Comparison of ENCODE assay signal across 2 cellular contexts in the genomic region with DNA sequence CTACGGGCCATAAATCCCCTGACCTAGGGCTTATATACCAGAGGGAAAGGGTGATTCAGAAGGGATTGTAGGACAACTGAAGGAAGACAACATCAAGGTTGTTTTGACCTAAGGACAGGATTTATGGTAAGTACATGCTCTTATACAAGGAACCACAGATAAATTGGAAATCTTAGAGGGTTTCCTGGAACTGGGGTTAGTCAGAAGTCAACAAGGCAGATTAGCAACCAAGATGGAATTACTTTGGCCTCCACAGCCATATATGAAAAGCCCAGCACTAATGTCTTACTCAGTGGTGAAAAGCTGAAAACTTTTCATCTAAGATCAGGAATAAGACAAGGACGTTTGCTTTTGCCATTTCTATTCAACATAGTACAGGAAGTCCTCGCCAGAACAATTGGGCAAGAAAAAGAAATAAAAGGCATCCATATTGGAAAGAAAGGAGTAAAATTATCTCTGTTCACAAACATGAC.
TF ChIP-seq lines count a peak whose summit lies in the region.

No MANE protein-coding gene starts in this region.

TF ChIP-seq in WTC11, 78 proteins besides CTCF, POLR2A, EP300 and RAD21 (continued from another document):
- no peak for TF ChIP-seq ESRRA (CRISPR knock-in tag; IDR thresholded peaks at IDR 0.05; ENCODE audit: borderline replicate concordance)
- TF ChIP-seq TEAD1 (CRISPR knock-in tag; IDR thresholded peaks at IDR 0.05): no peak
- TF ChIP-seq OVOL2 (CRISPR knock-in tag; IDR thresholded peaks at IDR 0.05; ENCODE audit: borderline replicate concordance): no peak
- no peak for TF ChIP-seq JUN (CRISPR knock-in tag; IDR thresholded peaks at IDR 0.05)
- TF ChIP-seq, protein P1, sequence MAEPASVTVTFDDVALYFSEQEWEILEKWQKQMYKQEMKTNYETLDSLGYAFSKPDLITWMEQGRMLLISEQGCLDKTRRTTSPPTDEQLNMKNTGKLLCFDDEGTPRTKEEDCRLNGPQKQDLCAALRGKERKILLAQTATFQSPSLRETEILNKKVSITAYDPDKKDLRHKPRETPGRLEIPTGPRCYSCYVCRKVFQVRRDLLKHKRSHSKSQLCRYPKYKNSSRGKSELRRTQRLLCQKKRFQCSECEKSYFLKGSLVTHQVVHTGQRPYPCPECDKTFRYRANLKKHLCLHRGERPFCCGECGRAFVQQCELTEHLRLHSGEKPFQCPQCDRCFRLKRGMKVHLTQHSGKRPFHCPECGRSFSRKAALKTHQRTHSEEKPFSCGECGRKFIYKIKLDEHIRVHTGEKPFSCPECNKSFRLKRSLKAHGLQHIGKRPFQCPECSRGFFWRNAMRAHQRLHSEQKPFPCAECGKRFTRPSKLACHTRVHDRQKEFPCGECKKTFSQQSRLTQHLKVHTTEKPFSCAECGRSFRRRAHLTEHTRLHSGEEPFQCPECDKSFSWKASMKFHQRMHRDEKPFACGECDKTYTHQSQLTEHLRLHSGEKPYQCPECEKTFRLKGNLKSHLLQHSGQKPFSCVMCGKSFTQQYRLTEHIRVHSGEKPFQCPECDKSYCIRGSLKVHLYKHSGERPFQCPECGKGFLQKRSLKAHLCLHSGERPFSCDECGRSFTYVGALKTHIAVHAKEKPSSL (CRISPR knock-in tag; conservative IDR thresholded peaks at IDR 0.05): no peak
- no peak for TF ChIP-seq ZNF138 (CRISPR knock-in tag; conservative IDR thresholded peaks at IDR 0.05)
- no peak for TF ChIP-seq SOX15 (CRISPR knock-in tag; IDR thresholded peaks at IDR 0.05)
- no peak for TF ChIP-seq EMX1 (CRISPR knock-in tag; IDR thresholded peaks at IDR 0.05)
- TF ChIP-seq, protein P2, sequence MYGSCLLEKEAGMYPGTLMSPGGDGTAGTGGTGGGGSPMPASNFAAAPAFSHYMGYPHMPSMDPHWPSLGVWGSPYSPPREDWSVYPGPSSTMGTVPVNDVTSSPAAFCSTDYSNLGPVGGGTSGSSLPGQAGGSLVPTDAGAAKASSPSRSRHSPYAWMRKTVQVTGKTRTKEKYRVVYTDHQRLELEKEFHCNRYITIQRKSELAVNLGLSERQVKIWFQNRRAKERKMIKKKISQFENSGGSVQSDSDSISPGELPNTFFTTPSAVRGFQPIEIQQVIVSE (CRISPR knock-in tag; IDR thresholded peaks at IDR 0.05; ENCODE audit: borderline replicate concordance): no peak

TF ChIP-seq in HEK293T, 16 proteins besides CTCF, POLR2A, EP300 and RAD21:
- TF ChIP-seq NFRKB (IDR thresholded peaks at IDR 0.05): no peak
- TF ChIP-seq, protein P3, sequence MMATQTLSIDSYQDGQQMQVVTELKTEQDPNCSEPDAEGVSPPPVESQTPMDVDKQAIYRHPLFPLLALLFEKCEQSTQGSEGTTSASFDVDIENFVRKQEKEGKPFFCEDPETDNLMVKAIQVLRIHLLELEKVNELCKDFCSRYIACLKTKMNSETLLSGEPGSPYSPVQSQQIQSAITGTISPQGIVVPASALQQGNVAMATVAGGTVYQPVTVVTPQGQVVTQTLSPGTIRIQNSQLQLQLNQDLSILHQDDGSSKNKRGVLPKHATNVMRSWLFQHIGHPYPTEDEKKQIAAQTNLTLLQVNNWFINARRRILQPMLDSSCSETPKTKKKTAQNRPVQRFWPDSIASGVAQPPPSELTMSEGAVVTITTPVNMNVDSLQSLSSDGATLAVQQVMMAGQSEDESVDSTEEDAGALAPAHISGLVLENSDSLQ (IDR thresholded peaks at IDR 0.05): no peak
- TF ChIP-seq LEF1 (IDR thresholded peaks at IDR 0.05; ENCODE audit: borderline replicate concordance): no peak
- TF ChIP-seq FOXA1 (IDR thresholded peaks at IDR 0.05): no peak
- TF ChIP-seq ARNT (IDR thresholded peaks at IDR 0.05): no peak
- TF ChIP-seq HDGF (IDR thresholded peaks at IDR 0.05; ENCODE audit: borderline replicate concordance): no peak
- TF ChIP-seq SP1 (IDR thresholded peaks at IDR 0.05): no peak
- no peak for TF ChIP-seq TARDBP (IDR thresholded peaks at IDR 0.05)
- no peak for TF ChIP-seq ZNF384 (IDR thresholded peaks at IDR 0.05)
- TF ChIP-seq FOXM1 (IDR thresholded peaks at IDR 0.05; ENCODE audit: borderline replicate concordance): no peak
- no peak for TF ChIP-seq ELF4 (IDR thresholded peaks at IDR 0.05)
- no peak for TF ChIP-seq SUZ12 (IDR thresholded peaks at IDR 0.05)
- no peak for TF ChIP-seq L3MBTL2 (conservative IDR thresholded peaks at IDR 0.05)
- TF ChIP-seq CTBP1 (IDR thresholded peaks at IDR 0.05; ENCODE audit: borderline replicate concordance): no peak
- no peak for TF ChIP-seq BHLHE40 (IDR thresholded peaks at IDR 0.05; ENCODE audit: borderline replicate concordance)
- TF ChIP-seq FOXK2 (IDR thresholded peaks at IDR 0.05): no peak
